In the genomic region with DNA sequence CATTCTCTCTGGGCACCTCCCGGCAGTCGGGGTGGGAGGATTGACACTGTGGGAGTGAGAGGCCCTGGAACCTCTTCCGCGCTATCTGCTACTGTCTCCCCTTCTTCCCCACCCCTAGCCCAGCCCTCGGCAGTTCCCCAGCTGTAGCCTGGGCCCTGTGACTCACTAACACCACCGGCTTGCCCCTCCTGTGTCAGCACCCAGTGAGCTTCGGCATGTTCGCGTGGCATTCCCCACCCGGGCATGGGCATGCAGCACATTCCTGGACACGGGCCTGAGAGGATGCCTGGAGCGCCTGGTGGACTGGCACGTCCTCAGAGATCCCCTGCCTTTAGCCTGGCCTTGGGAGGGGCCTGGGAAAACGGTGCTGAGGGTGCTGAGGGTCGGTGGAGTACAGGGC, we compare ENCODE assay signal across 10 cellular contexts. TPM values are rescaled to one million over a fixed set of nuclear protein-coding genes. Genes with fewer than 3 reads are reported as not detected.
DNase-seq lines count a peak whose midpoint lies in the region; ATAC-seq, FAIRE-seq and TF ChIP-seq lines count a peak whose summit lies in the region.
"Had no signal": no experiment of that assay in that cellular context is flagged by ENCODE, and none has a peak within 500 bp of the region (broad histone marks: within the 10 kb centered on the region; RNA-seq: fewer than 3 reads in every experiment).

No MANE protein-coding gene starts in this region.

- FAIRE-seq in GM19239 (lab: Jason Lieb, UNC): no peak

- intact Hi-C loops in activated CD8-positive, alpha-beta T cell treated with anti-CD3 and anti-CD28 coated beads for 36 hours (cut with micrococcal nuclease): no loop called here

- CTCF ChIA-PET in activated CD8-positive, alpha-beta T cell treated with anti-CD3 and anti-CD28 coated beads for 36 hours (lab: Charles Lee): no interaction called here

- H3K27me3 ChIP-seq in iPS-15b (ENCODE audit: control insufficient read depth, insufficient read depth, low read length): no peaks in the 10 kb centered on the region

- TF ChIP-seq CTCF in activated CD8-positive, alpha-beta T cell treated with anti-CD3 and anti-CD28 coated beads for 36 hours (IDR thresholded peaks at IDR 0.05): no peak
- no peak for TF ChIP-seq CTCF in retinal pigment epithelial cell (conservative IDR thresholded peaks at IDR 0.05; ENCODE audit: low read depth, low read length)

- no peaks in the 10 kb centered on the region for H3K9me3 ChIP-seq in iPS-15b (ENCODE audit: control insufficient read depth, insufficient read depth, low read length)

- DNase-seq in EL (peak; percentile 69), retinal pigment epithelial cell (ENCODE audit: low read depth) (peak; percentile 69), GM19239 (ENCODE audit: insufficient read length, low spot score) (no peak), 8988T (no peak)
- DNase-seq in activated CD8-positive, alpha-beta T cell treated with anti-CD3 and anti-CD28 coated beads for 36 hours: no peak
- no peak for DNase-seq in activated CD4-positive, alpha-beta T cell treated with anti-CD3 and anti-CD28 coated beads, Interleukin-2, amount 50 U/mL, for 4 hours
- DNase-seq: activated gamma-delta T cell, NCI-H1105 treated with DMSO at 0.1 percent for 48 hours had no signal

- H3K9me3 Mint-ChIP-seq in activated CD8-positive, alpha-beta T cell treated with anti-CD3 and anti-CD28 coated beads for 36 hours: no peaks in the 10 kb centered on the region

- H3K4me3 ChIP-seq in iPS-15b (ENCODE audit: low read depth, low read length): peak overlapping the region; percentile 99
- peak overlapping the region; percentile 81 for H3K4me3 ChIP-seq in retinal pigment epithelial cell (ENCODE audit: low read length)

- no peak overlapping the region for H3K27ac Mint-ChIP-seq in activated CD8-positive, alpha-beta T cell treated with anti-CD3 and anti-CD28 coated beads for 36 hours

- H3K27me3 Mint-ChIP-seq in activated CD8-positive, alpha-beta T cell treated with anti-CD3 and anti-CD28 coated beads for 36 hours: no peaks in the 10 kb centered on the region

- peak overlapping the region; percentile 73 for H3K4me3 Mint-ChIP-seq in activated CD8-positive, alpha-beta T cell treated with anti-CD3 and anti-CD28 coated beads for 36 hours

- POLR2A ChIA-PET in activated CD8-positive, alpha-beta T cell treated with anti-CD3 and anti-CD28 coated beads for 36 hours (lab: Charles Lee): no interaction called here

- peak overlapping the region; percentile 57 for H3K9ac ChIP-seq in iPS-15b (ENCODE audit: low read depth, low read length)

- H3K4me1 ChIP-seq in iPS-15b (ENCODE audit: control insufficient read depth, insufficient read depth, low read length): peaks cover 17% of the 10 kb centered on the region

- peaks cover 11% of the 10 kb centered on the region for H3K36me3 ChIP-seq in iPS-15b (ENCODE audit: control insufficient read depth, insufficient read depth, low read length)

- ATAC-seq in activated CD8-positive, alpha-beta T cell treated with anti-CD3 and anti-CD28 coated beads for 36 hours: no peak
- ATAC-seq in GM18517 (IDR thresholded peaks at IDR 0.05; ENCODE audit: unreplicated experiment): no peak

- no peaks in the 10 kb centered on the region for H3K36me3 Mint-ChIP-seq in activated CD8-positive, alpha-beta T cell treated with anti-CD3 and anti-CD28 coated beads for 36 hours (ENCODE audit: low read depth)

- peaks cover 12% of the 10 kb centered on the region for H3K4me1 Mint-ChIP-seq in activated CD8-positive, alpha-beta T cell treated with anti-CD3 and anti-CD28 coated beads for 36 hours (ENCODE audit: low read depth)

RNA-seq across cellular contexts. Expression of a gene that starts 1.3 kb away (rescaled TPM):
- total RNA-seq in activated CD8-positive, alpha-beta T cell treated with anti-CD3 and anti-CD28 coated beads for 36 hours: 10 to 100 TPM in 1 of 2 experiments, 1 to 10 TPM in 1; 8.4 to 10.4 TPM

RNA-seq across cellular contexts. Expression of a gene that starts 49.9 kb away (rescaled TPM):
- under 1 TPM in 1 of 2 experiments, not detected in 1; 0.13 TPM for total RNA-seq in activated CD8-positive, alpha-beta T cell treated with anti-CD3 and anti-CD28 coated beads for 36 hours

Comparison
In these comparisons a context has a peak if more than half of its experiments do, and no peak if none do; other contexts are left out.
1. DNase-seq: peak in EL (single experiment) and retinal pigment epithelial cell (single experiment); none in activated CD8-positive, alpha-beta T cell treated with anti-CD3 and anti-CD28 coated beads for 36 hours (single experiment), GM19239 (single experiment), activated CD4-positive, alpha-beta T cell treated with anti-CD3 and anti-CD28 coated beads, Interleukin-2, amount 50 U/mL, for 4 hours (0 of 2) and 8988T (single experiment).